17 cellular contexts compared by ENCODE assay signal in genomic region chr14:78586681-78587080, GRCh38.
DNase-seq lines count a peak whose midpoint lies in the region; FAIRE-seq and TF ChIP-seq lines count a peak whose summit lies in the region.
"Had no signal": no experiment of that assay in that cellular context is flagged by ENCODE, and none has a peak within 500 bp of the region (broad histone marks: within the 10 kb centered on the region; RNA-seq: fewer than 3 reads in every experiment).

No MANE protein-coding gene starts in this region.

- H3K27ac ChIP-seq in hepatocyte: no peak overlapping the region
- H3K27ac ChIP-seq: A549 had no signal

- no peak for TF ChIP-seq CTCF in hepatocyte (IDR thresholded peaks at IDR 0.05; ENCODE audit: poor library complexity)

- no peak overlapping the region for H3K4me2 ChIP-seq in hepatocyte
- H3K4me2 ChIP-seq: A549 had no signal

- H3K36me3 ChIP-seq in hepatocyte (replicated peaks; ENCODE audit: insufficient read depth, low read depth): no peaks in the 10 kb centered on the region

- 39% methylated on average over 6 of the region's 6 CpGs for WGBS in hepatocyte (ENCODE audit: low lambda C conversion rate, missing lambda C conversion rate)

- no peaks in the 10 kb centered on the region for H3K4me1 ChIP-seq in hepatocyte (ENCODE audit: insufficient read depth)
- H3K4me1 ChIP-seq: A549 had no signal

- H2AFZ ChIP-seq in hepatocyte: no peak overlapping the region

- H3K79me2 ChIP-seq in hepatocyte: no peaks in the 10 kb centered on the region

- H3K9me3 ChIP-seq in hepatocyte (ENCODE audit: low read depth): no peaks in the 10 kb centered on the region
- H3K9me3 ChIP-seq: A549 had no signal

- H3K27me3 ChIP-seq in hepatocyte: no peaks in the 10 kb centered on the region

- no peak overlapping the region for H3K4me3 ChIP-seq in hepatocyte
- H3K4me3 ChIP-seq: A549, GM12878 had no signal

- H3K9me2 ChIP-seq in hepatocyte (replicated peaks; ENCODE audit: insufficient read depth): no peaks in the 10 kb centered on the region

- no peaks in the 10 kb centered on the region for H4K20me1 ChIP-seq in hepatocyte (ENCODE audit: insufficient read depth, poor library complexity, severe bottlenecking)

- DNase-seq in DMS153 (lab: John Stamatoyannopoulos, UW): peak; percentile 59
- peak; percentile 80 for DNase-seq in NCI-H82 (lab: John Stamatoyannopoulos, UW)
- peak; percentile 11 for DNase-seq in hepatocyte (ENCODE audit: low spot score)
- DNase-seq in GM19239 (ENCODE audit: insufficient read length, low spot score): no peak
- no peak for DNase-seq in activated CD4-positive, alpha-beta T cell treated with anti-CD3 and anti-CD28 coated beads for 48 hours
- DNase-seq in HTR-8/SVneo (ENCODE audit: insufficient read length, low spot score): no peak
- DNase-seq: AML-193; CD4-positive, alpha-beta memory T cell; DMS53; DND-41; EL; GOT3; H7; KBM-7 had no signal

- FAIRE-seq in GM19239 (lab: Jason Lieb, UNC) (no peak), HTR-8/SVneo (lab: Jason Lieb, UNC) (no peak)
- FAIRE-seq: A549, GM12878, HepG2 had no signal

Comparison
In these comparisons a context has a peak if more than half of its experiments do, and no peak if none do; other contexts are left out.
1. DNase-seq: peak in DMS153 (single experiment), NCI-H82 (single experiment) and hepatocyte (single experiment); none in GM19239 (single experiment), activated CD4-positive, alpha-beta T cell treated with anti-CD3 and anti-CD28 coated beads for 48 hours (single experiment) and HTR-8/SVneo (single experiment).